ENCODE assay signal across 1 cellular context in genomic region chr16:47049901-47050583, GRCh38.
TF ChIP-seq lines count a peak whose summit lies in the region.

No MANE protein-coding gene starts in this region.

TF ChIP-seq in K562, 482 proteins besides CTCF, POLR2A, EP300 and RAD21:
- TF ChIP-seq AFF4 (CRISPR knock-in tag; IDR thresholded peaks at IDR 0.05) (no peak), PTBP1 (IDR thresholded peaks at IDR 0.05; ENCODE audit: low read depth, low read length) (no peak), ZSCAN29 (IDR thresholded peaks at IDR 0.05) (no peak), SNIP1 (IDR thresholded peaks at IDR 0.05; ENCODE audit: low read depth) (no peak), ZNF143 (CRISPR knock-in tag; IDR thresholded peaks at IDR 0.05) (no peak), E4F1 (CRISPR knock-in tag; IDR thresholded peaks at IDR 0.05; ENCODE audit: borderline replicate concordance) (no peak), ARID4B (CRISPR knock-in tag; IDR thresholded peaks at IDR 0.05) (no peak), TEAD4 (IDR thresholded peaks at IDR 0.05; ENCODE audit: low read length) (no peak), TEAD4 (CRISPR knock-in tag; IDR thresholded peaks at IDR 0.05; ENCODE audit: borderline replicate concordance) (no peak), DPF2 (IDR thresholded peaks at IDR 0.05) (no peak), ZNF551 (CRISPR knock-in tag; IDR thresholded peaks at IDR 0.05) (no peak), ZNF561 (CRISPR knock-in tag; conservative IDR thresholded peaks at IDR 0.05) (no peak), ZNF124 (CRISPR knock-in tag; IDR thresholded peaks at IDR 0.05) (no peak), ZNF57 (CRISPR knock-in tag; IDR thresholded peaks at IDR 0.05) (no peak)
- TF ChIP-seq, protein P1, sequence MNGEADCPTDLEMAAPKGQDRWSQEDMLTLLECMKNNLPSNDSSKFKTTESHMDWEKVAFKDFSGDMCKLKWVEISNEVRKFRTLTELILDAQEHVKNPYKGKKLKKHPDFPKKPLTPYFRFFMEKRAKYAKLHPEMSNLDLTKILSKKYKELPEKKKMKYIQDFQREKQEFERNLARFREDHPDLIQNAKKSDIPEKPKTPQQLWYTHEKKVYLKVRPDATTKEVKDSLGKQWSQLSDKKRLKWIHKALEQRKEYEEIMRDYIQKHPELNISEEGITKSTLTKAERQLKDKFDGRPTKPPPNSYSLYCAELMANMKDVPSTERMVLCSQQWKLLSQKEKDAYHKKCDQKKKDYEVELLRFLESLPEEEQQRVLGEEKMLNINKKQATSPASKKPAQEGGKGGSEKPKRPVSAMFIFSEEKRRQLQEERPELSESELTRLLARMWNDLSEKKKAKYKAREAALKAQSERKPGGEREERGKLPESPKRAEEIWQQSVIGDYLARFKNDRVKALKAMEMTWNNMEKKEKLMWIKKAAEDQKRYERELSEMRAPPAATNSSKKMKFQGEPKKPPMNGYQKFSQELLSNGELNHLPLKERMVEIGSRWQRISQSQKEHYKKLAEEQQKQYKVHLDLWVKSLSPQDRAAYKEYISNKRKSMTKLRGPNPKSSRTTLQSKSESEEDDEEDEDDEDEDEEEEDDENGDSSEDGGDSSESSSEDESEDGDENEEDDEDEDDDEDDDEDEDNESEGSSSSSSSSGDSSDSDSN (IDR thresholded peaks at IDR 0.05; ENCODE audit: borderline replicate concordance in 1 of 2, low read depth in 2 of 2, low read length in 2 of 2), result no peak
- TF ChIP-seq, protein P2, sequence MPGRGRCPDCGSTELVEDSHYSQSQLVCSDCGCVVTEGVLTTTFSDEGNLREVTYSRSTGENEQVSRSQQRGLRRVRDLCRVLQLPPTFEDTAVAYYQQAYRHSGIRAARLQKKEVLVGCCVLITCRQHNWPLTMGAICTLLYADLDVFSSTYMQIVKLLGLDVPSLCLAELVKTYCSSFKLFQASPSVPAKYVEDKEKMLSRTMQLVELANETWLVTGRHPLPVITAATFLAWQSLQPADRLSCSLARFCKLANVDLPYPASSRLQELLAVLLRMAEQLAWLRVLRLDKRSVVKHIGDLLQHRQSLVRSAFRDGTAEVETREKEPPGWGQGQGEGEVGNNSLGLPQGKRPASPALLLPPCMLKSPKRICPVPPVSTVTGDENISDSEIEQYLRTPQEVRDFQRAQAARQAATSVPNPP (IDR thresholded peaks at IDR 0.05; ENCODE audit: borderline replicate concordance, insufficient read depth, insufficient read length), result no peak
- TF ChIP-seq, protein P3, sequence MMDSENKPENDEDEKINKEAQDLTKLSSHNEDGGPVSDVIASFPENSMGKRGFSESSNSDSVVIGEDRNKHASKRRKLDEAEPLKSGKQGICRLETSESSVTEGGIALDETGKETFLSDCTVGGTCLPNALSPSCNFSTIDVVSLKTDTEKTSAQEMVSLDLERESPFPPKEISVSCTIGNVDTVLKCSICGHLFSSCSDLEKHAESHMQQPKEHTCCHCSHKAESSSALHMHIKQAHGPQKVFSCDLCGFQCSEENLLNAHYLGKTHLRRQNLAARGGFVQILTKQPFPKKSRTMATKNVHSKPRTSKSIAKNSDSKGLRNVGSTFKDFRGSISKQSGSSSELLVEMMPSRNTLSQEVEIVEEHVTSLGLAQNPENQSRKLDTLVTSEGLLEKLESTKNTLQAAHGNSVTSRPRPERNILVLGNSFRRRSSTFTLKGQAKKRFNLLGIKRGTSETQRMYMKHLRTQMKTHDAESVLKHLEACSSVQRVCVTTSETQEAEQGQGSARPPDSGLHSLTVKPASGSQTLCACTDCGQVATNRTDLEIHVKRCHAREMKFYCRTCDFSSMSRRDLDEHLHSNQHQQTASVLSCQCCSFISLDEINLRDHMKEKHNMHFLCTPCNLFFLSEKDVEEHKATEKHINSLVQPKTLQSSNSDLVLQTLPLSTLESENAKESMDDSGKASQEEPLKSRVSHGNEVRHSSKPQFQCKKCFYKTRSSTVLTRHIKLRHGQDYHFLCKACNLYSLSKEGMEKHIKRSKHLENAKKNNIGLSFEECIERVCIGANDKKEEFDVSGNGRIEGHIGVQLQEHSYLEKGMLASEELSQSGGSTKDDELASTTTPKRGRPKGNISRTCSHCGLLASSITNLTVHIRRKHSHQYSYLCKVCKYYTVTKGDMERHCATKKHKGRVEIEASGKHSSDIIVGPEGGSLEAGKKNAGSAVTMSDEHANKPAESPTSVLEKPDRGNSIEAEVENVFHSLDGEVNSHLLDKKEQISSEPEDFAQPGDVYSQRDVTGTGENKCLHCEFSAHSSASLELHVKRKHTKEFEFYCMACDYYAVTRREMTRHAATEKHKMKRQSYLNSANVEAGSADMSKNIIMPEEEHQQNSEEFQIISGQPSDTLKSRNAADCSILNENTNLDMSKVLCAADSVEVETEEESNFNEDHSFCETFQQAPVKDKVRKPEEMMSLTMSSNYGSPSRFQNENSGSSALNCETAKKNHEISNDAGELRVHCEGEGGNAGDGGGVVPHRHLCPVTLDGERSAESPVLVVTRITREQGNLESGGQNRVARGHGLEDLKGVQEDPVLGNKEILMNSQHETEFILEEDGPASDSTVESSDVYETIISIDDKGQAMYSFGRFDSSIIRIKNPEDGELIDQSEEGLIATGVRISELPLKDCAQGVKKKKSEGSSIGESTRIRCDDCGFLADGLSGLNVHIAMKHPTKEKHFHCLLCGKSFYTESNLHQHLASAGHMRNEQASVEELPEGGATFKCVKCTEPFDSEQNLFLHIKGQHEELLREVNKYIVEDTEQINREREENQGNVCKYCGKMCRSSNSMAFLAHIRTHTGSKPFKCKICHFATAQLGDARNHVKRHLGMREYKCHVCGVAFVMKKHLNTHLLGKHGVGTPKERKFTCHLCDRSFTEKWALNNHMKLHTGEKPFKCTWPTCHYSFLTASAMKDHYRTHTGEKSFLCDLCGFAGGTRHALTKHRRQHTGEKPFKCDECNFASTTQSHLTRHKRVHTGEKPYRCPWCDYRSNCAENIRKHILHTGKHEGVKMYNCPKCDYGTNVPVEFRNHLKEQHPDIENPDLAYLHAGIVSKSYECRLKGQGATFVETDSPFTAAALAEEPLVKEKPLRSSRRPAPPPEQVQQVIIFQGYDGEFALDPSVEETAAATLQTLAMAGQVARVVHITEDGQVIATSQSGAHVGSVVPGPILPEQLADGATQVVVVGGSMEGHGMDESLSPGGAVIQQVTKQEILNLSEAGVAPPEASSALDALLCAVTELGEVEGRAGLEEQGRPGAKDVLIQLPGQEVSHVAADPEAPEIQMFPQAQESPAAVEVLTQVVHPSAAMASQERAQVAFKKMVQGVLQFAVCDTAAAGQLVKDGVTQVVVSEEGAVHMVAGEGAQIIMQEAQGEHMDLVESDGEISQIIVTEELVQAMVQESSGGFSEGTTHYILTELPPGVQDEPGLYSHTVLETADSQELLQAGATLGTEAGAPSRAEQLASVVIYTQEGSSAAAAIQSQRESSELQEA (IDR thresholded peaks at IDR 0.05; ENCODE audit: low read depth), result no peak
- TF ChIP-seq, protein P4, sequence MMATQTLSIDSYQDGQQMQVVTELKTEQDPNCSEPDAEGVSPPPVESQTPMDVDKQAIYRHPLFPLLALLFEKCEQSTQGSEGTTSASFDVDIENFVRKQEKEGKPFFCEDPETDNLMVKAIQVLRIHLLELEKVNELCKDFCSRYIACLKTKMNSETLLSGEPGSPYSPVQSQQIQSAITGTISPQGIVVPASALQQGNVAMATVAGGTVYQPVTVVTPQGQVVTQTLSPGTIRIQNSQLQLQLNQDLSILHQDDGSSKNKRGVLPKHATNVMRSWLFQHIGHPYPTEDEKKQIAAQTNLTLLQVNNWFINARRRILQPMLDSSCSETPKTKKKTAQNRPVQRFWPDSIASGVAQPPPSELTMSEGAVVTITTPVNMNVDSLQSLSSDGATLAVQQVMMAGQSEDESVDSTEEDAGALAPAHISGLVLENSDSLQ (IDR thresholded peaks at IDR 0.05), result no peak
